In the genomic region with DNA sequence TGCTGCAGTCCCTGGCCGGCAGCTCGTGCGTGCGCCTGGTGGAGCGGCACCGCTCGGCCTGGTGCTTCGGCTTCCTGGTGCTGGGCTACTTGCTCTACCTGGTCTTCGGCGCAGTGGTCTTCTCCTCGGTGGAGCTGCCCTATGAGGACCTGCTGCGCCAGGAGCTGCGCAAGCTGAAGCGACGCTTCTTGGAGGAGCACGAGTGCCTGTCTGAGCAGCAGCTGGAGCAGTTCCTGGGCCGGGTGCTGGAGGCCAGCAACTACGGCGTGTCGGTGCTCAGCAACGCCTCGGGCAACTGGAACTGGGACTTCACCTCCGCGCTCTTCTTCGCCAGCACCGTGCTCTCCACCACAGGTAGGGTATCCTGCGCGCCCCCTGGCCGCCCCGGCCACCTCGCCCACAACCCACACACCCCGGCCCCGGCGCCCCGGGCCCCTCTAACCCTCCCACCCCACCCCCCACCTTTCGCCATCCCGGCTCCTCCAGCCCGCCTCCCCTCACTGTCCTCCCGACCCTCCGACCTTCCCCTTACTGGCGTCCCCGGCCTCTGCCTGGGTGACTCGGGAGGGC, we compare ENCODE assay signal across 1 cellular context.
A peak's percentile ranks its signal among the peaks of the same experiment; 100 is the strongest.
TF ChIP-seq lines count a peak whose summit lies in the region.

No MANE protein-coding gene starts in this region.

TF ChIP-seq in GM12878, 131 proteins besides CTCF, POLR2A, EP300 and RAD21 (continued from another document):
- TF ChIP-seq, protein P1, sequence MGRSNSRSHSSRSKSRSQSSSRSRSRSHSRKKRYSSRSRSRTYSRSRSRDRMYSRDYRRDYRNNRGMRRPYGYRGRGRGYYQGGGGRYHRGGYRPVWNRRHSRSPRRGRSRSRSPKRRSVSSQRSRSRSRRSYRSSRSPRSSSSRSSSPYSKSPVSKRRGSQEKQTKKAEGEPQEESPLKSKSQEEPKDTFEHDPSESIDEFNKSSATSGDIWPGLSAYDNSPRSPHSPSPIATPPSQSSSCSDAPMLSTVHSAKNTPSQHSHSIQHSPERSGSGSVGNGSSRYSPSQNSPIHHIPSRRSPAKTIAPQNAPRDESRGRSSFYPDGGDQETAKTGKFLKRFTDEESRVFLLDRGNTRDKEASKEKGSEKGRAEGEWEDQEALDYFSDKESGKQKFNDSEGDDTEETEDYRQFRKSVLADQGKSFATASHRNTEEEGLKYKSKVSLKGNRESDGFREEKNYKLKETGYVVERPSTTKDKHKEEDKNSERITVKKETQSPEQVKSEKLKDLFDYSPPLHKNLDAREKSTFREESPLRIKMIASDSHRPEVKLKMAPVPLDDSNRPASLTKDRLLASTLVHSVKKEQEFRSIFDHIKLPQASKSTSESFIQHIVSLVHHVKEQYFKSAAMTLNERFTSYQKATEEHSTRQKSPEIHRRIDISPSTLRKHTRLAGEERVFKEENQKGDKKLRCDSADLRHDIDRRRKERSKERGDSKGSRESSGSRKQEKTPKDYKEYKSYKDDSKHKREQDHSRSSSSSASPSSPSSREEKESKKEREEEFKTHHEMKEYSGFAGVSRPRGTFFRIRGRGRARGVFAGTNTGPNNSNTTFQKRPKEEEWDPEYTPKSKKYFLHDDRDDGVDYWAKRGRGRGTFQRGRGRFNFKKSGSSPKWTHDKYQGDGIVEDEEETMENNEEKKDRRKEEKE (IDR thresholded peaks at IDR 0.05), result no peak
- TF ChIP-seq PAX5 (IDR thresholded peaks at IDR 0.05; ENCODE audit: borderline replicate concordance, low read depth, low read length), result no peak
- 0 out of 2 replicates have a peak, but pooled peaks have one; percentile 16 for TF ChIP-seq TCF3 (IDR thresholded peaks at IDR 0.05; ENCODE audit: borderline replicate concordance, insufficient read depth, low read depth, low read length)
- TF ChIP-seq CHD1 (IDR thresholded peaks at IDR 0.05; ENCODE audit: low read depth, low read length), result no peak
- TF ChIP-seq RELA (IDR thresholded peaks at IDR 0.05; ENCODE audit: borderline replicate concordance, partially characterized antibody), result no peak
- peak in 1 of 2 experiments; percentile 51; a peak in 1 of 4 replicates for TF ChIP-seq BHLHE40 (IDR thresholded peaks at IDR 0.05; ENCODE audit: borderline replicate concordance in 1 of 2, low read depth in 2 of 2, low read length in 1 of 2)
- TF ChIP-seq, protein P2, sequence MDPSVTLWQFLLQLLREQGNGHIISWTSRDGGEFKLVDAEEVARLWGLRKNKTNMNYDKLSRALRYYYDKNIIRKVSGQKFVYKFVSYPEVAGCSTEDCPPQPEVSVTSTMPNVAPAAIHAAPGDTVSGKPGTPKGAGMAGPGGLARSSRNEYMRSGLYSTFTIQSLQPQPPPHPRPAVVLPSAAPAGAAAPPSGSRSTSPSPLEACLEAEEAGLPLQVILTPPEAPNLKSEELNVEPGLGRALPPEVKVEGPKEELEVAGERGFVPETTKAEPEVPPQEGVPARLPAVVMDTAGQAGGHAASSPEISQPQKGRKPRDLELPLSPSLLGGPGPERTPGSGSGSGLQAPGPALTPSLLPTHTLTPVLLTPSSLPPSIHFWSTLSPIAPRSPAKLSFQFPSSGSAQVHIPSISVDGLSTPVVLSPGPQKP (IDR thresholded peaks at IDR 0.05; ENCODE audit: low read depth, low read length), result no peak
- no peak for TF ChIP-seq JUND (IDR thresholded peaks at IDR 0.05; ENCODE audit: low read depth, low read length)
- TF ChIP-seq ZSCAN29 (IDR thresholded peaks at IDR 0.05), result no peak
- no peak for TF ChIP-seq POLR2AphosphoS2 (IDR thresholded peaks at IDR 0.05; ENCODE audit: low read depth, low read length)
- no peak for TF ChIP-seq RCOR1 (conservative IDR thresholded peaks at IDR 0.05; ENCODE audit: low read depth, low read length)
- TF ChIP-seq YBX1 (IDR thresholded peaks at IDR 0.05), result no peak
- no peak for TF ChIP-seq MYC (IDR thresholded peaks at IDR 0.05; ENCODE audit: insufficient read depth, insufficient read length, insufficient replicate concordance, low read length, severe bottlenecking)
- TF ChIP-seq NBN (IDR thresholded peaks at IDR 0.05), result peak; percentile 9; the same call in 1 of the 2 replicates
- TF ChIP-seq KAT2A (conservative IDR thresholded peaks at IDR 0.05; ENCODE audit: control insufficient read depth, low read depth, low read length), result no peak
- TF ChIP-seq NR2C1 (IDR thresholded peaks at IDR 0.05), result no peak
- TF ChIP-seq NR2F1 (conservative IDR thresholded peaks at IDR 0.05), result 0 out of 2 replicates have a peak, but pooled peaks have one; percentile 9
- no peak for TF ChIP-seq TBL1XR1 (IDR thresholded peaks at IDR 0.05; ENCODE audit: low read depth, low read length)
- TF ChIP-seq BACH1 (IDR thresholded peaks at IDR 0.05; ENCODE audit: borderline replicate concordance), result peak; percentile 24
- TF ChIP-seq, protein P3, sequence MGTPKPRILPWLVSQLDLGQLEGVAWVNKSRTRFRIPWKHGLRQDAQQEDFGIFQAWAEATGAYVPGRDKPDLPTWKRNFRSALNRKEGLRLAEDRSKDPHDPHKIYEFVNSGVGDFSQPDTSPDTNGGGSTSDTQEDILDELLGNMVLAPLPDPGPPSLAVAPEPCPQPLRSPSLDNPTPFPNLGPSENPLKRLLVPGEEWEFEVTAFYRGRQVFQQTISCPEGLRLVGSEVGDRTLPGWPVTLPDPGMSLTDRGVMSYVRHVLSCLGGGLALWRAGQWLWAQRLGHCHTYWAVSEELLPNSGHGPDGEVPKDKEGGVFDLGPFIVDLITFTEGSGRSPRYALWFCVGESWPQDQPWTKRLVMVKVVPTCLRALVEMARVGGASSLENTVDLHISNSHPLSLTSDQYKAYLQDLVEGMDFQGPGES (IDR thresholded peaks at IDR 0.05), result no peak
- no peak for TF ChIP-seq SPI1 (IDR thresholded peaks at IDR 0.05; ENCODE audit: borderline replicate concordance, insufficient read depth, low read depth, low read length)
- TF ChIP-seq, protein P4, sequence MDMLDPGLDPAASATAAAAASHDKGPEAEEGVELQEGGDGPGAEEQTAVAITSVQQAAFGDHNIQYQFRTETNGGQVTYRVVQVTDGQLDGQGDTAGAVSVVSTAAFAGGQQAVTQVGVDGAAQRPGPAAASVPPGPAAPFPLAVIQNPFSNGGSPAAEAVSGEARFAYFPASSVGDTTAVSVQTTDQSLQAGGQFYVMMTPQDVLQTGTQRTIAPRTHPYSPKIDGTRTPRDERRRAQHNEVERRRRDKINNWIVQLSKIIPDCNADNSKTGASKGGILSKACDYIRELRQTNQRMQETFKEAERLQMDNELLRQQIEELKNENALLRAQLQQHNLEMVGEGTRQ (IDR thresholded peaks at IDR 0.05; ENCODE audit: borderline replicate concordance, low read depth, low read length), result no peak
- TF ChIP-seq POU2F2 (IDR thresholded peaks at IDR 0.05; ENCODE audit: borderline replicate concordance, low read depth, low read length), result no peak
- no peak for TF ChIP-seq CBX5 (IDR thresholded peaks at IDR 0.05; ENCODE audit: low read depth)
- no peak for TF ChIP-seq GABPA (IDR thresholded peaks at IDR 0.05; ENCODE audit: low read depth)
- no peak for TF ChIP-seq ESRRA (IDR thresholded peaks at IDR 0.05; ENCODE audit: low read length)
- TF ChIP-seq BCL11A (IDR thresholded peaks at IDR 0.05; ENCODE audit: low read depth, low read length), result no peak
- TF ChIP-seq CBFB (IDR thresholded peaks at IDR 0.05; ENCODE audit: low read depth), result no peak
- peak; percentile 13; the same call in 1 of the 2 replicates for TF ChIP-seq NRF1 (conservative IDR thresholded peaks at IDR 0.05; ENCODE audit: low read depth, low read length)
- no peak for TF ChIP-seq CUX1 (IDR thresholded peaks at IDR 0.05; ENCODE audit: insufficient replicate concordance, low read depth, low read length)
- TF ChIP-seq EGR1 (IDR thresholded peaks at IDR 0.05; ENCODE audit: borderline replicate concordance in 1 of 2, low read depth in 2 of 2, low read length in 2 of 2), result no peak
- TF ChIP-seq HDGF (IDR thresholded peaks at IDR 0.05), result peak; percentile 71
- TF ChIP-seq NKRF (conservative IDR thresholded peaks at IDR 0.05), result peak; percentile 25; the same call in 1 of the 2 replicates
- TF ChIP-seq EED (IDR thresholded peaks at IDR 0.05; ENCODE audit: low read depth), result no peak
